8 cellular contexts compared by ENCODE assay signal in the genomic region with DNA sequence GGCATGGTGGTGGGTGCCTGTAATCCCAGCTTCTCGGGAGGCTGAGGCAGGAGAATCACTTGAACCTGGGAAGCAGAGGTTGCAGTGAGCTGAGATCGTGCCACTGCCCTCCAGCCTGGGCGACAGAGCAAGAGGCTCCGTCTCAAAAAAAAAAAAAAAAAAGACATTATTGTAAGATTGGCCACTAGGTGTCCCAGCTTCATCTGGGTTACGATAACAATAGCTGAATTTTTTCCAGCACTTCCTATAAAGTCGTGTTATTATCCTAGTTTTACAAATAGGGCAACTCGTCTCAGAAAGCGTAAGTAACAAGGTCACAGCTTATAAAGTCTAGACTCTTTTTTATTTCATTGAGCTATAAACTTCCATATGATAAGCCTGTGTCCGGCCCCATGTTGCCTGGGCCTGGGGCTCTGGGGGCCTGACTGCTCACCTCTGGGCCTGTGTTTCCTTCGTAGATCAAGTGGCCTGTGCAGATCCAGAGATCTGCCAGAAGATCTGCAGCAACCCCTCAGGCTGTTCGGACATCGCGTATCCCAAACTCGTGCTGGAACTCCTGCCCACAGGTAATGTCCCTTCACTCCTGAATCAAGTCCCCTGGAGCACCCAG.
DNase-seq lines count a peak whose midpoint lies in the region; ATAC-seq and TF ChIP-seq lines count a peak whose summit lies in the region.

No MANE protein-coding gene starts in this region.

- no peaks in the 10 kb centered on the region for H3K4me1 Mint-ChIP-seq in GM23338

- TF ChIP-seq POLR2A in stomach (IDR thresholded peaks at IDR 0.05): no peak

- H3K27ac ChIP-seq in GM23338 (ENCODE audit: low read depth) (no peak overlapping the region), ascending aorta (no peak overlapping the region), stomach (no peak overlapping the region)

- no peaks in the 10 kb centered on the region for H3F3A ChIP-seq in GM23338 (replicated peaks; ENCODE audit: low read depth)

- intact Hi-C loops in ascending aorta (cut with DNase I) (no loop called here), stomach (cut with DNase I; ENCODE audit: low total_unique reads) (no loop called here)

- H3K9me3 Mint-ChIP-seq in GM23338: no peaks in the 10 kb centered on the region

- no peaks in the 10 kb centered on the region; the same call in 1 of the 2 replicates for H4K20me1 ChIP-seq in GM23338 (replicated peaks; ENCODE audit: insufficient read depth)

- peak; percentile 35 to 61 for TF ChIP-seq CTCF in GM23338 (conservative IDR thresholded peaks at IDR 0.05; ENCODE audit: low read depth in 2 of 2)
- TF ChIP-seq CTCF in ascending aorta (IDR thresholded peaks at IDR 0.05): peak; percentile 16 to 22 (median 20)
- TF ChIP-seq CTCF in stomach (IDR thresholded peaks at IDR 0.05): peak in 2 of 7 experiments; percentile 41 to 45

- no peak overlapping the region for H3K4me2 ChIP-seq in GM23338

- H3K27me3 ChIP-seq in GM23338 (ENCODE audit: insufficient read depth) (no peaks in the 10 kb centered on the region), ascending aorta (no peaks in the 10 kb centered on the region), stomach (no peaks in the 10 kb centered on the region)

- H3K4me3 ChIP-seq in GM23338 (no peak overlapping the region), ascending aorta (no peak overlapping the region), stomach (no peak overlapping the region)

- no peak overlapping the region for H3K27ac Mint-ChIP-seq in GM23338

- H3K9me3 ChIP-seq in ascending aorta: no peaks in the 10 kb centered on the region
- H3K9me3 ChIP-seq in stomach: no peaks in the 10 kb centered on the region

- peak; percentile 61 for DNase-seq in AG20443 (ENCODE audit: low spot score)
- DNase-seq in GM23338 (ENCODE audit: low spot score): peak; percentile 43
- no peak for DNase-seq in ascending aorta (ENCODE audit: low spot score in 2 of 2)
- peak; percentile 9 for DNase-seq in left kidney (ENCODE audit: low read depth, low spot score)
- DNase-seq in stomach: no peak
- DNase-seq in NCI-H226: no peak

- no peaks in the 10 kb centered on the region for H3K9me2 ChIP-seq in GM23338 (ENCODE audit: insufficient read depth)

- H3K27me3 Mint-ChIP-seq in GM23338 (ENCODE audit: insufficient read depth, low read depth, poor library complexity): peaks cover 6% of the 10 kb centered on the region

- no peaks in the 10 kb centered on the region for H3K4me1 ChIP-seq in GM23338 (ENCODE audit: insufficient read depth)
- H3K4me1 ChIP-seq in ascending aorta: no peaks in the 10 kb centered on the region
- no peaks in the 10 kb centered on the region for H3K4me1 ChIP-seq in stomach

- H2AFZ ChIP-seq in GM23338: peak overlapping the region; percentile 69; the same call in 1 of the 2 replicates

- H3K4me3 Mint-ChIP-seq in GM23338: no peak overlapping the region

- 47 to 58% (median 55%) methylated on average over 14 of the region's 14 CpGs for WGBS in stomach, 5 donors

- no peak for TF ChIP-seq EP300 in stomach (IDR thresholded peaks at IDR 0.05)

- no peaks in the 10 kb centered on the region for H3K79me2 ChIP-seq in GM23338 (replicated peaks; ENCODE audit: insufficient read depth)

- H3K36me3 Mint-ChIP-seq in GM23338 (ENCODE audit: low read depth): no peaks in the 10 kb centered on the region

- ATAC-seq in GM23338: peak; percentile 60
- ATAC-seq in GM21529 (IDR thresholded peaks at IDR 0.05; ENCODE audit: unreplicated experiment): no peak
- no peak for ATAC-seq in GM18511 (IDR thresholded peaks at IDR 0.05; ENCODE audit: unreplicated experiment)

- H3K36me3 ChIP-seq in GM23338 (ENCODE audit: insufficient read depth) (no peaks in the 10 kb centered on the region), ascending aorta (no peaks in the 10 kb centered on the region), stomach (no peaks in the 10 kb centered on the region)

TF ChIP-seq in GM23338, 12 proteins besides CTCF, POLR2A, EP300 and RAD21 (continues in another document):
- TF ChIP-seq EZH2phosphoT487 (IDR thresholded peaks at IDR 0.05; ENCODE audit: unreplicated experiment) (no peak), EZH2 (IDR thresholded peaks at IDR 0.05; ENCODE audit: low read depth, unreplicated experiment) (no peak), POLR2AphosphoS5 (IDR thresholded peaks at IDR 0.05; ENCODE audit: low read depth) (no peak), ZNF331 (CRISPR knock-in tag; IDR thresholded peaks at IDR 0.05; ENCODE audit: low read depth) (no peak), ZNF114 (CRISPR knock-in tag; IDR thresholded peaks at IDR 0.05) (no peak), NANOG (IDR thresholded peaks at IDR 0.05; ENCODE audit: borderline replicate concordance) (no peak), CREB1 (CRISPR knock-in tag; IDR thresholded peaks at IDR 0.05; ENCODE audit: low read depth) (no peak), STAT1 (IDR thresholded peaks at IDR 0.05; ENCODE audit: unreplicated experiment) (no peak)
- TF ChIP-seq, protein P1, sequence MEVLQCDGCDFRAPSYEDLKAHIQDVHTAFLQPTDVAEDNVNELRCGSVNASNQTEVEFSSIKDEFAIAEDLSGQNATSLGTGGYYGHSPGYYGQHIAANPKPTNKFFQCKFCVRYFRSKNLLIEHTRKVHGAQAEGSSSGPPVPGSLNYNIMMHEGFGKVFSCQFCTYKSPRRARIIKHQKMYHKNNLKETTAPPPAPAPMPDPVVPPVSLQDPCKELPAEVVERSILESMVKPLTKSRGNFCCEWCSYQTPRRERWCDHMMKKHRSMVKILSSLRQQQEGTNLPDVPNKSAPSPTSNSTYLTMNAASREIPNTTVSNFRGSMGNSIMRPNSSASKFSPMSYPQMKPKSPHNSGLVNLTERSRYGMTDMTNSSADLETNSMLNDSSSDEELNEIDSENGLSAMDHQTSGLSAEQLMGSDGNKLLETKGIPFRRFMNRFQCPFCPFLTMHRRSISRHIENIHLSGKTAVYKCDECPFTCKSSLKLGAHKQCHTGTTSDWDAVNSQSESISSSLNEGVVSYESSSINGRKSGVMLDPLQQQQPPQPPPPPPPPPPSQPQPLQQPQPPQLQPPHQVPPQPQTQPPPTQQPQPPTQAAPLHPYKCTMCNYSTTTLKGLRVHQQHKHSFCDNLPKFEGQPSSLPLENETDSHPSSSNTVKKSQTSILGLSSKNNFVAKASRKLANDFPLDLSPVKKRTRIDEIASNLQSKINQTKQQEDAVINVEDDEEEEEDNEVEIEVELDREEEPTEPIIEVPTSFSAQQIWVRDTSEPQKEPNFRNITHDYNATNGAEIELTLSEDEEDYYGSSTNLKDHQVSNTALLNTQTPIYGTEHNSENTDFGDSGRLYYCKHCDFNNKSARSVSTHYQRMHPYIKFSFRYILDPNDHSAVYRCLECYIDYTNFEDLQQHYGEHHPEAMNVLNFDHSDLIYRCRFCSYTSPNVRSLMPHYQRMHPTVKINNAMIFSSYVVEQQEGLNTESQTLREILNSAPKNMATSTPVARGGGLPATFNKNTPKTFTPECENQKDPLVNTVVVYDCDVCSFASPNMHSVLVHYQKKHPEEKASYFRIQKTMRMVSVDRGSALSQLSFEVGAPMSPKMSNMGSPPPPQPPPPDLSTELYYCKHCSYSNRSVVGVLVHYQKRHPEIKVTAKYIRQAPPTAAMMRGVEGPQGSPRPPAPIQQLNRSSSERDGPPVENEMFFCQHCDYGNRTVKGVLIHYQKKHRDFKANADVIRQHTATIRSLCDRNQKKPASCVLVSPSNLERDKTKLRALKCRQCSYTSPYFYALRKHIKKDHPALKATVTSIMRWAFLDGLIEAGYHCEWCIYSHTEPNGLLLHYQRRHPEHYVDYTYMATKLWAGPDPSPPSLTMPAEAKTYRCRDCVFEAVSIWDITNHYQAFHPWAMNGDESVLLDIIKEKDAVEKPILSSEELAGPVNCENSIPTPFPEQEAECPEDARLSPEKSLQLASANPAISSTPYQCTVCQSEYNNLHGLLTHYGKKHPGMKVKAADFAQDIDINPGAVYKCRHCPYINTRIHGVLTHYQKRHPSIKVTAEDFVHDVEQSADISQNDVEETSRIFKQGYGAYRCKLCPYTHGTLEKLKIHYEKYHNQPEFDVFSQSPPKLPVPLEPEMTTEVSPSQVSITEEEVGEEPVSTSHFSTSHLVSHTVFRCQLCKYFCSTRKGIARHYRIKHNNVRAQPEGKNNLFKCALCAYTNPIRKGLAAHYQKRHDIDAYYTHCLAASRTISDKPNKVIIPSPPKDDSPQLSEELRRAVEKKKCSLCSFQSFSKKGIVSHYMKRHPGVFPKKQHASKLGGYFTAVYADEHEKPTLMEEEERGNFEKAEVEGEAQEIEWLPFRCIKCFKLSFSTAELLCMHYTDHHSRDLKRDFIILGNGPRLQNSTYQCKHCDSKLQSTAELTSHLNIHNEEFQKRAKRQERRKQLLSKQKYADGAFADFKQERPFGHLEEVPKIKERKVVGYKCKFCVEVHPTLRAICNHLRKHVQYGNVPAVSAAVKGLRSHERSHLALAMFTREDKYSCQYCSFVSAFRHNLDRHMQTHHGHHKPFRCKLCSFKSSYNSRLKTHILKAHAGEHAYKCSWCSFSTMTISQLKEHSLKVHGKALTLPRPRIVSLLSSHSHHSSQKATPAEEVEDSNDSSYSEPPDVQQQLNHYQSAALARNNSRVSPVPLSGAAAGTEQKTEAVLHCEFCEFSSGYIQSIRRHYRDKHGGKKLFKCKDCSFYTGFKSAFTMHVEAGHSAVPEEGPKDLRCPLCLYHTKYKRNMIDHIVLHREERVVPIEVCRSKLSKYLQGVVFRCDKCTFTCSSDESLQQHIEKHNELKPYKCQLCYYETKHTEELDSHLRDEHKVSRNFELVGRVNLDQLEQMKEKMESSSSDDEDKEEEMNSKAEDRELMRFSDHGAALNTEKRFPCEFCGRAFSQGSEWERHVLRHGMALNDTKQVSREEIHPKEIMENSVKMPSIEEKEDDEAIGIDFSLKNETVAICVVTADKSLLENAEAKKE (CRISPR knock-in tag; IDR thresholded peaks at IDR 0.05): no peak
- TF ChIP-seq, protein P2, sequence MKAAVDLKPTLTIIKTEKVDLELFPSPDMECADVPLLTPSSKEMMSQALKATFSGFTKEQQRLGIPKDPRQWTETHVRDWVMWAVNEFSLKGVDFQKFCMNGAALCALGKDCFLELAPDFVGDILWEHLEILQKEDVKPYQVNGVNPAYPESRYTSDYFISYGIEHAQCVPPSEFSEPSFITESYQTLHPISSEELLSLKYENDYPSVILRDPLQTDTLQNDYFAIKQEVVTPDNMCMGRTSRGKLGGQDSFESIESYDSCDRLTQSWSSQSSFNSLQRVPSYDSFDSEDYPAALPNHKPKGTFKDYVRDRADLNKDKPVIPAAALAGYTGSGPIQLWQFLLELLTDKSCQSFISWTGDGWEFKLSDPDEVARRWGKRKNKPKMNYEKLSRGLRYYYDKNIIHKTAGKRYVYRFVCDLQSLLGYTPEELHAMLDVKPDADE (IDR thresholded peaks at IDR 0.05): no peak

Comparison
In these comparisons a context has a peak if more than half of its experiments do, and no peak if none do; other contexts are left out.
1. DNase-seq: peak in AG20443 (single experiment), GM23338 (single experiment) and left kidney (single experiment); none in ascending aorta (0 of 2), stomach (single experiment) and NCI-H226 (single experiment).